In genomic region chr22:48152916-48153315, GRCh38 we compare ENCODE assay signal across 22 cellular contexts.
"Had no signal": no experiment of that assay in that cellular context is flagged by ENCODE, and none has a peak within 500 bp of the region (broad histone marks: within the 10 kb centered on the region; RNA-seq: fewer than 3 reads in every experiment).

No MANE protein-coding gene starts in this region.

- DNase-seq: colonic mucosa; cortex of kidney; dermis blood vessel endothelial cell; dorsolateral prefrontal cortex; effector CD4-positive, alpha-beta T cell; effector CD8-positive, alpha-beta T cell; effector memory CD4-positive, alpha-beta T cell; effector memory CD8-positive, alpha-beta T cell; endodermal cell; erythroblast; esophagus squamous epithelium; foreskin fibroblast; foreskin keratinocyte; foreskin melanocyte; gastrocnemius medialis; glutamatergic neuron; heart right ventricle had no signal

- H3K27ac ChIP-seq: colonic mucosa, coronary artery, dorsolateral prefrontal cortex, epithelial cell of prostate, esophagus muscularis mucosa, esophagus squamous epithelium, foreskin keratinocyte, gastrocnemius medialis, gastroesophageal sphincter, heart right ventricle had no signal

- H3K9me3 ChIP-seq: colonic mucosa, esophagus squamous epithelium, gastrocnemius medialis, heart right ventricle had no signal

- H3K36me3 ChIP-seq: colonic mucosa, esophagus muscularis mucosa, esophagus squamous epithelium, gastrocnemius medialis, gastroesophageal sphincter, heart right ventricle had no signal

- H3K27me3 ChIP-seq: colonic mucosa, foreskin keratinocyte, gastrocnemius medialis had no signal

- H3K4me3 ChIP-seq: colonic mucosa, coronary artery, dorsolateral prefrontal cortex, esophagus muscularis mucosa, esophagus squamous epithelium, gastrocnemius medialis, gastroesophageal sphincter, heart right ventricle had no signal

- H3K4me1 ChIP-seq: colonic mucosa, esophagus muscularis mucosa, esophagus squamous epithelium, foreskin keratinocyte, gastrocnemius medialis, gastroesophageal sphincter, heart right ventricle had no signal

- ATAC-seq: effector memory CD8-positive, alpha-beta T cell; esophagus mucosa; foreskin keratinocyte; gastrocnemius medialis; gastroesophageal sphincter; heart right ventricle had no signal
